13 cellular contexts compared by ENCODE assay signal in genomic region chr16:11909653-11910551, GRCh38. TPM values are rescaled to one million over a fixed set of nuclear protein-coding genes. Genes with fewer than 3 reads are reported as not detected.
DNase-seq lines count a peak whose midpoint lies in the region; ATAC-seq, FAIRE-seq and TF ChIP-seq lines count a peak whose summit lies in the region.
"Had no signal": no experiment of that assay in that cellular context is flagged by ENCODE, and none has a peak within 500 bp of the region (broad histone marks: within the 10 kb centered on the region; RNA-seq: fewer than 3 reads in every experiment).

No MANE protein-coding gene starts in this region.

- H3K4me3 ChIP-seq in HepG2 (replicated peaks in 1 of 3; ENCODE audit: insufficient read depth in 1 of 3, low read depth in 2 of 3, low read length in 3 of 3): no peak overlapping the region
- H3K4me3 ChIP-seq in right lobe of liver: no peak overlapping the region
- H3K4me3 ChIP-seq in H7 (ENCODE audit: insufficient read depth, low read depth, low read length): no peak overlapping the region

- H3K36me3 ChIP-seq in HepG2 (replicated peaks in 1 of 2; ENCODE audit: control insufficient read depth in 1 of 2, insufficient read depth in 2 of 2, low read length in 2 of 2) (peaks cover 12 to 36% of the 10 kb centered on the region in 2 experiments; a peak in 4 of 5 replicates), right lobe of liver (no peaks in the 10 kb centered on the region), H7 (replicated peaks; ENCODE audit: control insufficient read depth, insufficient read depth, low read length) (no peaks in the 10 kb centered on the region; the same call in 1 of the 2 replicates)

- peaks cover 94% of the 10 kb centered on the region for H4K20me1 ChIP-seq in HepG2 (ENCODE audit: insufficient read depth, low read length)

- CTCF ChIA-PET in HepG2 (lab: Yijun Ruan, JAX; ENCODE audit: low intra/inter-chr PET ratio, low total read pairs) (no interaction called here), activated B cell treated with CpG ODN at 0.5 μM for 24 hours (lab: Charles Lee) (no interaction called here)

- peaks cover 67% of the 10 kb centered on the region for H3K4me1 Mint-ChIP-seq in activated B cell treated with CpG ODN at 0.5 μM for 24 hours

- H2AFZ ChIP-seq in HepG2 (ENCODE audit: low read length): no peak overlapping the region

- peak overlapping the region; percentile 19 for H3K27ac Mint-ChIP-seq in activated B cell treated with CpG ODN at 0.5 μM for 24 hours

- POLR2A ChIA-PET in HepG2 (lab: Yijun Ruan, JAX): no interaction called here
- POLR2A ChIA-PET in activated B cell treated with CpG ODN at 0.5 μM for 24 hours (lab: Charles Lee): no interaction called here

- TF ChIP-seq POLR2A in HepG2 (IDR thresholded peaks at IDR 0.05; ENCODE audit: insufficient read depth in 1 of 2, low read depth in 2 of 2, low read length in 2 of 2) (no peak), right lobe of liver (IDR thresholded peaks at IDR 0.05) (no peak)

- DNase-seq in HepG2 (ENCODE audit: low spot score) (no peak), right lobe of liver (no peak), activated B cell treated with CpG ODN at 0.5 μM for 24 hours (no peak), left kidney (ENCODE audit: low read depth, low spot score) (peak; percentile 82), GOT3 (lab: John Stamatoyannopoulos, UW) (no peak), H7 (no peak), NCI-H446 treated with DMSO at 0.1 percent for 48 hours (lab: John Stamatoyannopoulos, UW) (no peak)
- DNase-seq: Caco-2, dermis blood vessel endothelial cell, hippocampal formation, midbrain had no signal

- no peak for FAIRE-seq in HepG2 (lab: Jason Lieb, UNC)

- TF ChIP-seq CTCF in HepG2 (CRISPR knock-in tag; IDR thresholded peaks at IDR 0.05): no peak
- no peak for TF ChIP-seq CTCF in right lobe of liver (IDR thresholded peaks at IDR 0.05)
- TF ChIP-seq CTCF in activated B cell treated with CpG ODN at 0.5 μM for 24 hours (IDR thresholded peaks at IDR 0.05): no peak

- no peaks in the 10 kb centered on the region for H3K27me3 Mint-ChIP-seq in activated B cell treated with CpG ODN at 0.5 μM for 24 hours

- BruUV-seq in HepG2 (replicated peaks; lab: Mats Ljungman, UMichigan): no TSS peak

- peak overlapping the region; percentile 42 for H3K4me3 Mint-ChIP-seq in activated B cell treated with CpG ODN at 0.5 μM for 24 hours

- H3K27me3 ChIP-seq in HepG2 (ENCODE audit: control insufficient read depth in 1 of 2, insufficient read depth in 2 of 2, low read length in 2 of 2) (no peaks in the 10 kb centered on the region; a peak in 1 of 5 replicates), right lobe of liver (no peaks in the 10 kb centered on the region), H7 (ENCODE audit: control insufficient read depth, insufficient read depth, low read length) (no peaks in the 10 kb centered on the region)

- no peak for TF ChIP-seq RAD21 in HepG2 (CRISPR knock-in tag; IDR thresholded peaks at IDR 0.05)

- H3K4me1 ChIP-seq in HepG2 (ENCODE audit: insufficient read depth, low read length): peaks cover 54% of the 10 kb centered on the region
- H3K4me1 ChIP-seq in right lobe of liver: peaks cover 0 to 33% (median 12%) of the 10 kb centered on the region in 4 donors
- H3K4me1 ChIP-seq: Caco-2 had no signal

- H3K9me3 Mint-ChIP-seq in activated B cell treated with CpG ODN at 0.5 μM for 24 hours: no peaks in the 10 kb centered on the region

- H3K36me3 Mint-ChIP-seq in activated B cell treated with CpG ODN at 0.5 μM for 24 hours (ENCODE audit: low read depth): peaks cover 35% of the 10 kb centered on the region

- WGBS in HepG2 (ENCODE audit: low lambda C conversion rate): 82% methylated on average over 18 of the region's 18 CpGs
- 77% methylated on average over 18 of the region's 18 CpGs for WGBS in right lobe of liver (ENCODE audit: insufficient coverage, low coverage, low lambda C conversion rate, missing lambda C conversion rate)

- no peak overlapping the region for H3K9ac ChIP-seq in HepG2 (ENCODE audit: insufficient read depth, low read depth, low read length)

- in situ Hi-C loops in HepG2 (cut with HindIII; ENCODE audit: extremely low pct_ligation_motif_present, low pct_unique_long_range_greater_than_20kb): no loop called here

- TF ChIP-seq EP300 in HepG2 (IDR thresholded peaks at IDR 0.05; ENCODE audit: low read depth in 2 of 2, low read length in 2 of 2) (no peak), HepG2 (CRISPR knock-in tag; IDR thresholded peaks at IDR 0.05; ENCODE audit: borderline replicate concordance) (no peak)

- intact Hi-C loops in HepG2 (cut with micrococcal nuclease; ENCODE audit: unreplicated experiment) (loop anchor here (5.0 to 10.0 kb wide), 3 partner anchors 65 to 165 kb away; partner anchors contain the start of genes SNX29, TXNDC11 and ZC3H7A), right lobe of liver (cut with DNase I) (no loop called here), activated B cell treated with CpG ODN at 0.5 μM for 24 hours (cut with micrococcal nuclease) (loop anchor here (1.0 kb wide), 1 partner anchor 9 kb away; no protein-coding TSS in a partner anchor)

- peak overlapping the region; percentile 5; the same call in 1 of the 2 replicates for H3K4me2 ChIP-seq in HepG2 (ENCODE audit: low read depth, low read length)

- peaks cover 97% of the 10 kb centered on the region for H3K79me2 ChIP-seq in HepG2 (ENCODE audit: insufficient read depth, low read length)

- ATAC-seq in HepG2 (peak; percentile 16; the same call in 2 of the 3 replicates), right lobe of liver (no peak), activated B cell treated with CpG ODN at 0.5 μM for 24 hours (ENCODE audit: low read depth) (no peak), HG02588 (IDR thresholded peaks at IDR 0.05; ENCODE audit: unreplicated experiment) (no peak)

- H3K27ac ChIP-seq in HepG2 (ENCODE audit: extremely low read length, insufficient read depth, low read length) (peak overlapping the region; percentile 30), right lobe of liver (no peak overlapping the region)

- H3K9me3 ChIP-seq in HepG2 (ENCODE audit: low read length) (no peaks in the 10 kb centered on the region), right lobe of liver (no peaks in the 10 kb centered on the region)
- H3K9me3 ChIP-seq: Caco-2 had no signal

RNA-seq across cellular contexts. Expression of gene GSPT1, which starts 5.9 kb away (rescaled TPM):
- total RNA-seq in HepG2 (2016; rRNA removed; fragmentation: Illumina TruSeq; extraction: Trizol) (316 and 449 TPM in 2 replicates), right lobe of liver (10 to 100 TPM; 47.9 to 75.9 (median 50.6) TPM), activated B cell treated with CpG ODN at 0.5 μM for 24 hours (99.9 and 101 TPM in 2 replicates)
- total RNA-seq in HepG2 (2016; cell fraction: cytosol; rRNA removed; fragmentation: Illumina TruSeq; extraction: Trizol; ENCODE audit: low read depth): 142 and 166 TPM in 2 replicates
- 314 and 417 TPM in 2 replicates for total RNA-seq in HepG2 (2016; cell fraction: insoluble cytoplasmic fraction; rRNA removed; fragmentation: Illumina TruSeq; extraction: Trizol)
- total RNA-seq in HepG2 (2016; cell fraction: membrane; rRNA removed; fragmentation: Illumina TruSeq; extraction: Trizol): 280 and 333 TPM in 2 replicates
- 170 and 204 TPM in 2 replicates for total RNA-seq in HepG2 (2016; cell fraction: nucleus; rRNA removed; fragmentation: Illumina TruSeq; extraction: Trizol)
- polyA plus RNA-seq in HepG2 (2011; rRNA removed): 98.6 and 120 TPM in 2 replicates
- 55.3 and 92.7 TPM in 2 replicates for polyA plus RNA-seq in HepG2 (2011; cell fraction: cytosol; rRNA removed)
- 39.3 and 51.1 TPM in 2 replicates for polyA plus RNA-seq in HepG2 (2011; cell fraction: nucleus; rRNA removed)
- polyA plus RNA-seq in HepG2 (2012): 194 and 213 TPM in 2 replicates
- 133 and 153 TPM in 2 replicates for polyA plus RNA-seq in HepG2 (2016; cell fraction: cytosol; fragmentation: Illumina TruSeq; extraction: Trizol; ENCODE audit: low read depth)
- 441 and 497 TPM in 2 replicates for polyA plus RNA-seq in HepG2 (2016; cell fraction: insoluble cytoplasmic fraction; fragmentation: Illumina TruSeq; extraction: Trizol; ENCODE audit: low read depth)
- 227 and 277 TPM in 2 replicates for polyA plus RNA-seq in HepG2 (2016; cell fraction: membrane; fragmentation: Illumina TruSeq; extraction: Trizol; ENCODE audit: low read depth)
- polyA plus RNA-seq in HepG2 (2016; cell fraction: nucleus; fragmentation: Illumina TruSeq; extraction: Trizol; ENCODE audit: insufficient read depth, low read depth): 226 and 252 TPM in 2 replicates
- polyA minus RNA-seq in HepG2 (2011; rRNA and poly(A)+ RNA removed; ENCODE audit: low replicate concordance): 49.8 and 61.5 TPM in 2 replicates
- polyA minus RNA-seq in HepG2 (2011; cell fraction: cytosol; rRNA and poly(A)+ RNA removed): 151 and 204 TPM in 2 replicates
- 104 and 140 TPM in 2 replicates for polyA minus RNA-seq in HepG2 (2011; cell fraction: nucleus; rRNA and poly(A)+ RNA removed)
- 116 and 148 TPM in 2 replicates for total RNA-seq in H7 (2014; rRNA removed; shearing (Covaris generic))

RNA-seq across cellular contexts. Expression of gene NPIPB2, which starts 31.9 kb away (rescaled TPM):
- total RNA-seq in HepG2 (2016; rRNA removed; fragmentation: Illumina TruSeq; extraction: Trizol) (1.8 TPM in 1 of 2 replicates, not detected in the other), right lobe of liver (10 to 100 TPM in 1 of 6 experiments, 1 to 10 TPM in 5; 2.1 to 10.2 (median 4.2) TPM), activated B cell treated with CpG ODN at 0.5 μM for 24 hours (13.8 and 18.7 TPM in 2 replicates)
- total RNA-seq in HepG2 (2016; cell fraction: cytosol; rRNA removed; fragmentation: Illumina TruSeq; extraction: Trizol; ENCODE audit: low read depth): 0.62 TPM in 1 of 2 replicates, not detected in the other
- total RNA-seq in HepG2 (2016; cell fraction: insoluble cytoplasmic fraction; rRNA removed; fragmentation: Illumina TruSeq; extraction: Trizol): 0.80 TPM in 1 of 2 replicates, not detected in the other
- 0.90 TPM in 1 of 2 replicates, not detected in the other for total RNA-seq in HepG2 (2016; cell fraction: membrane; rRNA removed; fragmentation: Illumina TruSeq; extraction: Trizol)
- total RNA-seq in HepG2 (2016; cell fraction: nucleus; rRNA removed; fragmentation: Illumina TruSeq; extraction: Trizol): 5.1 and 6.2 TPM in 2 replicates
- polyA plus RNA-seq in HepG2 (2011; rRNA removed): 3.2 and 4.1 TPM in 2 replicates
- 0.36 TPM in 2 replicates for polyA plus RNA-seq in HepG2 (2011; cell fraction: cytosol; rRNA removed)
- 14.3 and 18.9 TPM in 2 replicates for polyA plus RNA-seq in HepG2 (2011; cell fraction: nucleus; rRNA removed)
- 4.7 and 8.0 TPM in 2 replicates for polyA plus RNA-seq in HepG2 (2012)
- not detected in 2 replicates for polyA plus RNA-seq in HepG2 (2016; cell fraction: cytosol; fragmentation: Illumina TruSeq; extraction: Trizol; ENCODE audit: low read depth)
- polyA plus RNA-seq in HepG2 (2016; cell fraction: insoluble cytoplasmic fraction; fragmentation: Illumina TruSeq; extraction: Trizol; ENCODE audit: low read depth): 1.3 and 1.4 TPM in 2 replicates
- 0.79 TPM in 1 of 2 replicates, not detected in the other for polyA plus RNA-seq in HepG2 (2016; cell fraction: membrane; fragmentation: Illumina TruSeq; extraction: Trizol; ENCODE audit: low read depth)
- 30.6 and 37.6 TPM in 2 replicates for polyA plus RNA-seq in HepG2 (2016; cell fraction: nucleus; fragmentation: Illumina TruSeq; extraction: Trizol; ENCODE audit: insufficient read depth, low read depth)
- 2.0 and 9.1 TPM in 2 replicates for polyA minus RNA-seq in HepG2 (2011; rRNA and poly(A)+ RNA removed; ENCODE audit: low replicate concordance)
- polyA minus RNA-seq in HepG2 (2011; cell fraction: cytosol; rRNA and poly(A)+ RNA removed): 1.3 TPM in 1 of 2 replicates, not detected in the other
- 9.1 and 14.2 TPM in 2 replicates for polyA minus RNA-seq in HepG2 (2011; cell fraction: nucleus; rRNA and poly(A)+ RNA removed)
- total RNA-seq in H7 (2014; rRNA removed; shearing (Covaris generic)): 0.97 and 1.3 TPM in 2 replicates

RNA-seq across cellular contexts. Expression of gene TNFRSF17, which starts 55.1 kb away (rescaled TPM):
- total RNA-seq in HepG2 (2016; rRNA removed; fragmentation: Illumina TruSeq; extraction: Trizol) (not detected in 2 replicates), right lobe of liver (under 1 TPM in 1 of 6 experiments, not detected in 5; 0.44 TPM), activated B cell treated with CpG ODN at 0.5 μM for 24 hours (6.9 and 8.0 TPM in 2 replicates)
- total RNA-seq in HepG2 (2016; cell fraction: cytosol; rRNA removed; fragmentation: Illumina TruSeq; extraction: Trizol; ENCODE audit: low read depth): not detected in 2 replicates
- not detected in 2 replicates for total RNA-seq in HepG2 (2016; cell fraction: insoluble cytoplasmic fraction; rRNA removed; fragmentation: Illumina TruSeq; extraction: Trizol)
- total RNA-seq in HepG2 (2016; cell fraction: membrane; rRNA removed; fragmentation: Illumina TruSeq; extraction: Trizol): not detected in 2 replicates
- not detected in 2 replicates for total RNA-seq in HepG2 (2016; cell fraction: nucleus; rRNA removed; fragmentation: Illumina TruSeq; extraction: Trizol)
- polyA plus RNA-seq in HepG2 (2011; rRNA removed): not detected in 2 replicates
- polyA plus RNA-seq in HepG2 (2011; cell fraction: cytosol; rRNA removed): not detected in 2 replicates
- not detected in 2 replicates for polyA plus RNA-seq in HepG2 (2011; cell fraction: nucleus; rRNA removed)
- not detected in 2 replicates for polyA plus RNA-seq in HepG2 (2012)
- not detected in 2 replicates for polyA plus RNA-seq in HepG2 (2016; cell fraction: cytosol; fragmentation: Illumina TruSeq; extraction: Trizol; ENCODE audit: low read depth)
- polyA plus RNA-seq in HepG2 (2016; cell fraction: insoluble cytoplasmic fraction; fragmentation: Illumina TruSeq; extraction: Trizol; ENCODE audit: low read depth): not detected in 2 replicates
- not detected in 2 replicates for polyA plus RNA-seq in HepG2 (2016; cell fraction: membrane; fragmentation: Illumina TruSeq; extraction: Trizol; ENCODE audit: low read depth)
- polyA plus RNA-seq in HepG2 (2016; cell fraction: nucleus; fragmentation: Illumina TruSeq; extraction: Trizol; ENCODE audit: insufficient read depth, low read depth): not detected in 2 replicates
- polyA minus RNA-seq in HepG2 (2011; rRNA and poly(A)+ RNA removed; ENCODE audit: low replicate concordance): not detected in 2 replicates
- polyA minus RNA-seq in HepG2 (2011; cell fraction: cytosol; rRNA and poly(A)+ RNA removed): not detected in 2 replicates
- polyA minus RNA-seq in HepG2 (2011; cell fraction: nucleus; rRNA and poly(A)+ RNA removed): not detected in 2 replicates
- not detected in 2 replicates for total RNA-seq in H7 (2014; rRNA removed; shearing (Covaris generic))
- total RNA-seq: activated CD8-positive, alpha-beta memory T cell treated with anti-CD3 and anti-CD28 coated beads for 36 hours; Caco-2; dermis blood vessel endothelial cell had no signal

RNA-seq across cellular contexts. Expression of gene RSL1D1, which starts 58.6 kb away (rescaled TPM):
- 343 and 502 TPM in 2 replicates for total RNA-seq in HepG2 (2016; rRNA removed; fragmentation: Illumina TruSeq; extraction: Trizol)
- 118 and 139 TPM in 2 replicates for total RNA-seq in HepG2 (2016; cell fraction: cytosol; rRNA removed; fragmentation: Illumina TruSeq; extraction: Trizol; ENCODE audit: low read depth)
- 337 and 511 TPM in 2 replicates for total RNA-seq in HepG2 (2016; cell fraction: insoluble cytoplasmic fraction; rRNA removed; fragmentation: Illumina TruSeq; extraction: Trizol)
- total RNA-seq in HepG2 (2016; cell fraction: membrane; rRNA removed; fragmentation: Illumina TruSeq; extraction: Trizol): 248 and 308 TPM in 2 replicates
- 210 and 225 TPM in 2 replicates for total RNA-seq in HepG2 (2016; cell fraction: nucleus; rRNA removed; fragmentation: Illumina TruSeq; extraction: Trizol)
- polyA plus RNA-seq in HepG2 (2011; rRNA removed): 125 and 187 TPM in 2 replicates
- 77.4 and 149 TPM in 2 replicates for polyA plus RNA-seq in HepG2 (2011; cell fraction: cytosol; rRNA removed)
- polyA plus RNA-seq in HepG2 (2011; cell fraction: nucleus; rRNA removed): 15.5 and 28.9 TPM in 2 replicates
- 330 and 427 TPM in 2 replicates for polyA plus RNA-seq in HepG2 (2012)
- polyA plus RNA-seq in HepG2 (2016; cell fraction: cytosol; fragmentation: Illumina TruSeq; extraction: Trizol; ENCODE audit: low read depth): 128 and 147 TPM in 2 replicates
- 679 and 682 TPM in 2 replicates for polyA plus RNA-seq in HepG2 (2016; cell fraction: insoluble cytoplasmic fraction; fragmentation: Illumina TruSeq; extraction: Trizol; ENCODE audit: low read depth)
- polyA plus RNA-seq in HepG2 (2016; cell fraction: membrane; fragmentation: Illumina TruSeq; extraction: Trizol; ENCODE audit: low read depth): 277 and 347 TPM in 2 replicates
- polyA plus RNA-seq in HepG2 (2016; cell fraction: nucleus; fragmentation: Illumina TruSeq; extraction: Trizol; ENCODE audit: insufficient read depth, low read depth): 279 and 286 TPM in 2 replicates
- polyA minus RNA-seq in HepG2 (2011; rRNA and poly(A)+ RNA removed; ENCODE audit: low replicate concordance): 28.2 and 33.4 TPM in 2 replicates
- polyA minus RNA-seq in HepG2 (2011; cell fraction: cytosol; rRNA and poly(A)+ RNA removed): 201 and 239 TPM in 2 replicates
- polyA minus RNA-seq in HepG2 (2011; cell fraction: nucleus; rRNA and poly(A)+ RNA removed): 96.4 and 115 TPM in 2 replicates
- total RNA-seq in right lobe of liver: 10 to 100 TPM; 38.1 to 77.3 (median 54.9) TPM
- 224 and 265 TPM in 2 replicates for total RNA-seq in activated B cell treated with CpG ODN at 0.5 μM for 24 hours
- 163 and 221 TPM in 2 replicates for total RNA-seq in H7 (2014; rRNA removed; shearing (Covaris generic))

Comparison
In these comparisons a context has a peak if more than half of its experiments do, and no peak if none do; other contexts are left out.
1. intact Hi-C loops: an anchor here in HepG2 (5.0 to 10.0 kb wide) and activated B cell treated with CpG ODN at 0.5 μM for 24 hours (1.0 kb wide); none called in right lobe of liver.